In genomic region chr3:69855436-69856162, GRCh38 we compare ENCODE assay signal across 9 cellular contexts.
DNase-seq lines count a peak whose midpoint lies in the region; ATAC-seq and TF ChIP-seq lines count a peak whose summit lies in the region.
"Had no signal": no experiment of that assay in that cellular context is flagged by ENCODE, and none has a peak within 500 bp of the region (broad histone marks: within the 10 kb centered on the region; RNA-seq: fewer than 3 reads in every experiment).

No MANE protein-coding gene starts in this region.

- peak overlapping the region; percentile 34; the same call in 1 of the 2 replicates for H3K27ac ChIP-seq in IMR-90 (ENCODE audit: insufficient read depth, low read length)
- H3K27ac ChIP-seq in subcutaneous abdominal adipose tissue (ENCODE audit: low read depth, low read length), result peak overlapping the region; percentile 0
- H3K27ac ChIP-seq: SJCRH30 had no signal

- no peaks in the 10 kb centered on the region for H4K20me1 ChIP-seq in IMR-90 (ENCODE audit: insufficient read depth, low read length)

- no peaks in the 10 kb centered on the region for H3K4me1 Mint-ChIP-seq in stimulated activated effector memory CD8-positive, alpha-beta T cell treated with anti-CD3 and anti-CD28 coated beads, Interleukin-12 subunit alpha, Interleukin-12 subunit beta, amount 100 ng/mL, for 72 hours
- no peaks in the 10 kb centered on the region for H3K4me1 Mint-ChIP-seq in stimulated activated memory B cell treated with anti-CD40 and anti-IgM and Interleukin-4, amounts not matched to agents 10 μg/mL and 1 μg/mL and 100 μg/mL, for 72 hours

- TF ChIP-seq RAD21 in IMR-90 (IDR thresholded peaks at IDR 0.05; ENCODE audit: low read length), result peak; percentile 68

- no peak overlapping the region for H3K27ac Mint-ChIP-seq in stimulated activated effector memory CD8-positive, alpha-beta T cell treated with anti-CD3 and anti-CD28 coated beads, Interleukin-12 subunit alpha, Interleukin-12 subunit beta, amount 100 ng/mL, for 72 hours
- no peak overlapping the region for H3K27ac Mint-ChIP-seq in stimulated activated memory B cell treated with anti-CD40 and anti-IgM and Interleukin-4, amounts not matched to agents 10 μg/mL and 1 μg/mL and 100 μg/mL, for 72 hours

- CTCF ChIA-PET in IMR-90 (lab: Yijun Ruan, JAX), result interaction anchor here (0.6 to 2.6 kb wide), 16 partner anchors 9 to 1825 kb away, joined by 3 to 19 read pairs (median 4); partner anchors contain the start of gene MITF

- no peaks in the 10 kb centered on the region for H3K36me3 ChIP-seq in IMR-90 (ENCODE audit: control insufficient read depth, insufficient read depth, low read length)
- no peaks in the 10 kb centered on the region for H3K36me3 ChIP-seq in subcutaneous abdominal adipose tissue (ENCODE audit: control insufficient read depth in 5 of 5, insufficient read depth in 5 of 5, low read length in 5 of 5)
- H3K36me3 ChIP-seq: SJCRH30 had no signal

- H3K9me3 Mint-ChIP-seq in stimulated activated effector memory CD8-positive, alpha-beta T cell treated with anti-CD3 and anti-CD28 coated beads, Interleukin-12 subunit alpha, Interleukin-12 subunit beta, amount 100 ng/mL, for 72 hours, result no peaks in the 10 kb centered on the region
- no peaks in the 10 kb centered on the region for H3K9me3 Mint-ChIP-seq in stimulated activated memory B cell treated with anti-CD40 and anti-IgM and Interleukin-4, amounts not matched to agents 10 μg/mL and 1 μg/mL and 100 μg/mL, for 72 hours

- peak overlapping the region; percentile 59; the same call in 1 of the 2 replicates for H2AK5ac ChIP-seq in IMR-90 (ENCODE audit: low read depth, low read length)

- peak overlapping the region; percentile 26 to 79; a peak in 3 of 4 replicates for H4K8ac ChIP-seq in IMR-90 (ENCODE audit: low read depth in 2 of 2, low read length in 2 of 2)

- H3K27me3 Mint-ChIP-seq in stimulated activated memory B cell treated with anti-CD40 and anti-IgM and Interleukin-4, amounts not matched to agents 10 μg/mL and 1 μg/mL and 100 μg/mL, for 72 hours, result no peaks in the 10 kb centered on the region

- H3K4me3 Mint-ChIP-seq in stimulated activated effector memory CD8-positive, alpha-beta T cell treated with anti-CD3 and anti-CD28 coated beads, Interleukin-12 subunit alpha, Interleukin-12 subunit beta, amount 100 ng/mL, for 72 hours, result no peak overlapping the region
- no peak overlapping the region for H3K4me3 Mint-ChIP-seq in stimulated activated memory B cell treated with anti-CD40 and anti-IgM and Interleukin-4, amounts not matched to agents 10 μg/mL and 1 μg/mL and 100 μg/mL, for 72 hours

- peak overlapping the region; percentile 75; the same call in 1 of the 2 replicates for H3K18ac ChIP-seq in IMR-90 (ENCODE audit: low read depth, low read length)

- H3K4me2 ChIP-seq in IMR-90 (ENCODE audit: low read depth, low read length), result peak overlapping the region; percentile 11; the same call in 1 of the 2 replicates

- H3K27me3 ChIP-seq in IMR-90 (ENCODE audit: control insufficient read depth, insufficient read depth, low read length), result no peaks in the 10 kb centered on the region
- H3K27me3 ChIP-seq in subcutaneous abdominal adipose tissue (ENCODE audit: control insufficient read depth in 5 of 5, insufficient read depth in 4 of 5, low read length in 5 of 5), result no peaks in the 10 kb centered on the region
- H3K27me3 ChIP-seq: SJCRH30 had no signal

- peaks cover 11 to 15% of the 10 kb centered on the region in 2 experiments; a peak in 3 of 4 replicates for H3K79me1 ChIP-seq in IMR-90 (ENCODE audit: low read depth in 1 of 2, low read length in 2 of 2)

- H2BK15ac ChIP-seq in IMR-90 (ENCODE audit: low read depth, low read length), result peak overlapping the region; percentile 62; the same call in 2 of the 3 replicates

- peak overlapping the region; percentile 92 for H2BK120ac ChIP-seq in IMR-90 (ENCODE audit: low read depth, low read length)

- H3K9me3 ChIP-seq in IMR-90 (ENCODE audit: control insufficient read depth, insufficient read depth, low read length), result no peaks in the 10 kb centered on the region
- no peaks in the 10 kb centered on the region for H3K9me3 ChIP-seq in subcutaneous abdominal adipose tissue (ENCODE audit: control insufficient read depth in 5 of 5, low read length in 5 of 5)
- H3K9me3 ChIP-seq: SJCRH30 had no signal

- peak overlapping the region; percentile 79 for H4K91ac ChIP-seq in IMR-90 (ENCODE audit: insufficient read depth, low read depth, low read length)

- peak overlapping the region; percentile 65 for H3K4ac ChIP-seq in IMR-90 (ENCODE audit: low read depth, low read length)

- DNase-seq in IMR-90 (peak; percentile 64), amniotic epithelial cell (ENCODE audit: low read depth) (peak; percentile 90), left ventricle myocardium superior (no peak)
- DNase-seq in stimulated activated effector memory CD8-positive, alpha-beta T cell treated with anti-CD3 and anti-CD28 coated beads, Interleukin-12 subunit alpha, Interleukin-12 subunit beta, amount 100 ng/mL, for 72 hours (ENCODE audit: low spot score in 2 of 2), result no peak
- no peak for DNase-seq in stimulated activated CD4-positive, alpha-beta T cell treated with anti-CD3 and anti-CD28 coated beads, Interleukin-15, amount 100 ng/mL, for 24 hours
- DNase-seq: SJCRH30 had no signal

- peak overlapping the region; percentile 75 for H2BK5ac ChIP-seq in IMR-90 (ENCODE audit: low read depth, low read length, poor library complexity, severe bottlenecking)

- no peak overlapping the region for H2AK9ac ChIP-seq in IMR-90 (replicated peaks; ENCODE audit: low read depth, low read length, poor library complexity)

- no TSS peak for BruUV-seq in IMR-90 (replicated peaks; lab: Mats Ljungman, UMichigan)

- peak overlapping the region; percentile 36 for H3K23ac ChIP-seq in IMR-90 (ENCODE audit: low read depth, low read length)

- H3K56ac ChIP-seq in IMR-90 (ENCODE audit: extremely low read depth, insufficient read depth, low read length), result peak overlapping the region; percentile 79

- ATAC-seq in IMR-90 (ENCODE audit: low read depth), result peak; percentile 88
- peak; percentile 69 for ATAC-seq in left ventricle myocardium superior
- no peak for ATAC-seq in stimulated activated effector memory CD8-positive, alpha-beta T cell treated with anti-CD3 and anti-CD28 coated beads, Interleukin-12 subunit alpha, Interleukin-12 subunit beta, amount 100 ng/mL, for 72 hours
- no peak for ATAC-seq in stimulated activated memory B cell treated with anti-CD40 and anti-IgM and Interleukin-4, amounts not matched to agents 10 μg/mL and 1 μg/mL and 100 μg/mL, for 72 hours
- no peak for ATAC-seq in GM18498 (IDR thresholded peaks at IDR 0.05; ENCODE audit: unreplicated experiment)

- H2AFZ ChIP-seq in IMR-90 (replicated peaks; ENCODE audit: low read length, poor library complexity), result no peak overlapping the region

- TF ChIP-seq POLR2A in IMR-90 (IDR thresholded peaks at IDR 0.05; ENCODE audit: low read depth, low read length), result no peak

- H3K4me3 ChIP-seq in IMR-90 (ENCODE audit: insufficient read depth, low read depth, low read length) (no peak overlapping the region), subcutaneous abdominal adipose tissue (ENCODE audit: low read depth in 1 of 5, low read length in 5 of 5) (no peak overlapping the region)
- H3K4me3 ChIP-seq: SJCRH30 had no signal

- H3K14ac ChIP-seq in IMR-90 (replicated peaks; ENCODE audit: low read depth, low read length), result peak overlapping the region; percentile 50; the same call in 1 of the 2 replicates

- peak overlapping the region; percentile 43; the same call in 1 of the 2 replicates for H4K5ac ChIP-seq in IMR-90 (ENCODE audit: low read depth, low read length)

- peaks cover 4% of the 10 kb centered on the region; the same call in 1 of the 2 replicates for H3K9me1 ChIP-seq in IMR-90 (ENCODE audit: insufficient read depth, low read length)

- dilution Hi-C loops in IMR-90 (cut with HindIII; ENCODE audit: low sequenced_read_pairs, unreplicated experiment), result no loop called here

- in situ Hi-C loops in IMR-90 (cut with MboI; ENCODE audit: low sequenced_read_pairs), result loop anchor here (5.0 kb wide), 1 partner anchor 163 kb away; no protein-coding TSS in a partner anchor

- peak overlapping the region; percentile 80; the same call in 1 of the 2 replicates for H2BK20ac ChIP-seq in IMR-90 (ENCODE audit: low read depth, low read length)

- intact Hi-C loops in IMR-90 (cut with micrococcal nuclease), result loop anchor here (1.0 to 5.0 kb wide), 4 partner anchors 48 to 164 kb away; no protein-coding TSS in a partner anchor
- intact Hi-C loops in left ventricle myocardium superior (cut with micrococcal nuclease), result loop anchor here (5.0 kb wide), 1 partner anchor 163 kb away; no protein-coding TSS in a partner anchor

- H3K36me3 Mint-ChIP-seq in stimulated activated effector memory CD8-positive, alpha-beta T cell treated with anti-CD3 and anti-CD28 coated beads, Interleukin-12 subunit alpha, Interleukin-12 subunit beta, amount 100 ng/mL, for 72 hours, result no peaks in the 10 kb centered on the region
- H3K36me3 Mint-ChIP-seq in stimulated activated memory B cell treated with anti-CD40 and anti-IgM and Interleukin-4, amounts not matched to agents 10 μg/mL and 1 μg/mL and 100 μg/mL, for 72 hours, result no peaks in the 10 kb centered on the region

- no CpG with 5 or more reads among the region's 5 CpGs for WGBS in IMR-90 (ENCODE audit: extremely low coverage in 2 of 2, insufficient read length in 1 of 2), 2 experiments

- peaks cover 6% of the 10 kb centered on the region for H3K4me1 ChIP-seq in IMR-90 (ENCODE audit: control insufficient read depth, insufficient read depth, low read length)
- H3K4me1 ChIP-seq in subcutaneous abdominal adipose tissue (ENCODE audit: control insufficient read depth in 5 of 5, insufficient read depth in 5 of 5, low read length in 5 of 5), result peaks cover 0 to 28% (median 16%) of the 10 kb centered on the region in 5 donors
- H3K4me1 ChIP-seq: SJCRH30 had no signal

- H3K9ac ChIP-seq in IMR-90 (ENCODE audit: low read depth, low read length), result peak overlapping the region; percentile 10; the same call in 1 of the 2 replicates
- no peak overlapping the region for H3K9ac ChIP-seq in subcutaneous abdominal adipose tissue (ENCODE audit: low read length in 5 of 5)

- peak; percentile 69 for TF ChIP-seq CTCF in IMR-90 (conservative IDR thresholded peaks at IDR 0.05; ENCODE audit: low read depth, low read length)

- POLR2A ChIA-PET in IMR-90 (lab: Charles Lee; ENCODE audit: unreplicated experiment), result interaction anchor here (0.6 to 0.7 kb wide), 2 partner anchors 11 to 184 kb away, joined by 3 read pairs; no protein-coding TSS in a partner anchor

TF ChIP-seq in IMR-90, 13 proteins besides CTCF, POLR2A, EP300 and RAD21:
- TF ChIP-seq USF2 (IDR thresholded peaks at IDR 0.05; ENCODE audit: low read depth, low read length), result no peak
- peak; percentile 64 for TF ChIP-seq SMC3 (IDR thresholded peaks at IDR 0.05; ENCODE audit: low read depth, low read length)

Comparison
In these comparisons a context has a peak if more than half of its experiments do, and no peak if none do; other contexts are left out.
1. ATAC-seq: peak in IMR-90 (single experiment) and left ventricle myocardium superior (single experiment); none in stimulated activated effector memory CD8-positive, alpha-beta T cell treated with anti-CD3 and anti-CD28 coated beads, Interleukin-12 subunit alpha, Interleukin-12 subunit beta, amount 100 ng/mL, for 72 hours (single experiment), stimulated activated memory B cell treated with anti-CD40 and anti-IgM and Interleukin-4, amounts not matched to agents 10 μg/mL and 1 μg/mL and 100 μg/mL, for 72 hours (single experiment) and GM18498 (single experiment).
2. DNase-seq: peak in IMR-90 (single experiment) and amniotic epithelial cell (single experiment); none in left ventricle myocardium superior (single experiment), stimulated activated effector memory CD8-positive, alpha-beta T cell treated with anti-CD3 and anti-CD28 coated beads, Interleukin-12 subunit alpha, Interleukin-12 subunit beta, amount 100 ng/mL, for 72 hours (0 of 2) and stimulated activated CD4-positive, alpha-beta T cell treated with anti-CD3 and anti-CD28 coated beads, Interleukin-15, amount 100 ng/mL, for 24 hours (single experiment).